Comparison of ENCODE assay signal across 8 cellular contexts in genomic region chr3:125915792-125916375, GRCh38. TPM values are rescaled to one million over a fixed set of nuclear protein-coding genes. Genes with fewer than 3 reads are reported as not detected.
DNase-seq lines count a peak whose midpoint lies in the region; ATAC-seq, FAIRE-seq and TF ChIP-seq lines count a peak whose summit lies in the region.
"Not testable (repeated sequence)": the region's sequence is repeated elsewhere in the genome, so short reads cannot be mapped to it uniquely, and the experiment has no call there.

No MANE protein-coding gene starts in this region.

- TF ChIP-seq POLR2A in HepG2 (IDR thresholded peaks at IDR 0.05; ENCODE audit: insufficient read depth in 1 of 2, low read depth in 2 of 2, low read length in 2 of 2): not testable (repeated sequence)

- H3K4me3 ChIP-seq in HepG2 (replicated peaks in 1 of 3; ENCODE audit: insufficient read depth in 1 of 3, low read depth in 2 of 3, low read length in 3 of 3): peak overlapping the region; percentile 51 to 69 (median 69); a peak in 4 of 6 replicates

- not testable (repeated sequence) for BruUV-seq in HepG2 (replicated peaks; lab: Mats Ljungman, UMichigan)

- peaks cover 12% of the 10 kb centered on the region for H3K4me1 Mint-ChIP-seq in dendritic cell treated with granulocyte-macrophage colony-stimulating factor and Interleukin-4, amounts not matched to agents 40 ng/mL and 50 ng/mL, for 4 days (ENCODE audit: low read depth)

- H4K20me1 ChIP-seq in HepG2 (ENCODE audit: insufficient read depth, low read length): not testable (repeated sequence)

- H3K27ac ChIP-seq in HepG2 (ENCODE audit: extremely low read length, insufficient read depth, low read length): peak overlapping the region; percentile 52

- CTCF ChIA-PET in HepG2 (lab: Yijun Ruan, JAX; ENCODE audit: low intra/inter-chr PET ratio, low total read pairs): not testable (repeated sequence)

- POLR2A ChIA-PET in HepG2 (lab: Yijun Ruan, JAX): interaction anchor here (1.1 kb wide), 1 partner anchor 53 kb away, joined by 3 read pairs; no protein-coding TSS in a partner anchor

- peak; percentile 57 for FAIRE-seq in HepG2 (lab: Jason Lieb, UNC)

- H3K36me3 ChIP-seq in HepG2 (replicated peaks in 1 of 2; ENCODE audit: control insufficient read depth in 1 of 2, insufficient read depth in 2 of 2, low read length in 2 of 2): not testable (repeated sequence)

- not testable (repeated sequence) for H3K9me3 Mint-ChIP-seq in dendritic cell treated with granulocyte-macrophage colony-stimulating factor and Interleukin-4, amounts not matched to agents 40 ng/mL and 50 ng/mL, for 4 days

- not testable (repeated sequence) for H3K36me3 Mint-ChIP-seq in dendritic cell treated with granulocyte-macrophage colony-stimulating factor and Interleukin-4, amounts not matched to agents 40 ng/mL and 50 ng/mL, for 4 days (ENCODE audit: low read depth)

- not testable (repeated sequence) for H3K4me1 ChIP-seq in HepG2 (ENCODE audit: insufficient read depth, low read length)

- not testable (repeated sequence) for H3K79me2 ChIP-seq in HepG2 (ENCODE audit: insufficient read depth, low read length)

- H3K27ac Mint-ChIP-seq in dendritic cell treated with granulocyte-macrophage colony-stimulating factor and Interleukin-4, amounts not matched to agents 40 ng/mL and 50 ng/mL, for 4 days: peak overlapping the region; percentile 91

- H3K4me3 Mint-ChIP-seq in dendritic cell treated with granulocyte-macrophage colony-stimulating factor and Interleukin-4, amounts not matched to agents 40 ng/mL and 50 ng/mL, for 4 days: peak overlapping the region; percentile 84

- not testable (repeated sequence) for H2AFZ ChIP-seq in HepG2 (ENCODE audit: low read length)

- not testable (repeated sequence) for TF ChIP-seq EP300 in HepG2 (IDR thresholded peaks at IDR 0.05; ENCODE audit: low read depth in 2 of 2, low read length in 2 of 2); HepG2 (CRISPR knock-in tag; IDR thresholded peaks at IDR 0.05; ENCODE audit: borderline replicate concordance)

- peak overlapping the region; percentile 56; the same call in 1 of the 2 replicates for H3K9ac ChIP-seq in HepG2 (ENCODE audit: insufficient read depth, low read depth, low read length)

- in situ Hi-C loops in HepG2 (cut with HindIII; ENCODE audit: extremely low pct_ligation_motif_present, low pct_unique_long_range_greater_than_20kb): not testable (repeated sequence)

- peak overlapping the region; percentile 70; the same call in 1 of the 2 replicates for H3K4me2 ChIP-seq in HepG2 (ENCODE audit: low read depth, low read length)

- under 1% methylated on average over 27 of the region's 40 CpGs for WGBS in HepG2 (ENCODE audit: low lambda C conversion rate)

- intact Hi-C loops in dendritic cell treated with granulocyte-macrophage colony-stimulating factor and Interleukin-4, amounts not matched to agents 40 ng/mL and 50 ng/mL, for 4 days (cut with micrococcal nuclease); HepG2 (cut with micrococcal nuclease; ENCODE audit: unreplicated experiment): not testable (repeated sequence)

- not testable (repeated sequence) for TF ChIP-seq RAD21 in HepG2 (CRISPR knock-in tag; IDR thresholded peaks at IDR 0.05)

- H3K9me3 ChIP-seq in HepG2 (ENCODE audit: low read length): not testable (repeated sequence)

- ATAC-seq in GM19438 (IDR thresholded peaks at IDR 0.05; ENCODE audit: low read depth, unreplicated experiment): peak; percentile 84
- peak; percentile 90 for ATAC-seq in HG03565 (IDR thresholded peaks at IDR 0.05; ENCODE audit: unreplicated experiment)
- ATAC-seq in HepG2: peak; percentile 79

- H3K27me3 Mint-ChIP-seq in dendritic cell treated with granulocyte-macrophage colony-stimulating factor and Interleukin-4, amounts not matched to agents 40 ng/mL and 50 ng/mL, for 4 days: not testable (repeated sequence)

- H3K27me3 ChIP-seq in HepG2 (ENCODE audit: control insufficient read depth in 1 of 2, insufficient read depth in 2 of 2, low read length in 2 of 2): not testable (repeated sequence)

- DNase-seq in C1 segment of cervical spinal cord (lab: John Stamatoyannopoulos, UW) (peak; percentile 86 to 100 (median 96)), NCI-H748 treated with DMSO at 0.1 percent for 48 hours (lab: John Stamatoyannopoulos, UW) (peak; percentile 89), HepG2 (ENCODE audit: low spot score) (peak; percentile 95)
- peak; percentile 99 to 100 for DNase-seq in activated CD4-positive, alpha-beta T cell treated with anti-CD3 and anti-CD28 coated beads, Interleukin-2, amount 50 U/mL, for 4 hours
- DNase-seq in stimulated activated CD4-positive, alpha-beta T cell treated with anti-CD3 and anti-CD28 coated beads, Interleukin-2, amount 100 ng/mL, for 48 hours: peak; percentile 96 to 98

- TF ChIP-seq CTCF in HepG2 (CRISPR knock-in tag; IDR thresholded peaks at IDR 0.05): not testable (repeated sequence)

TF ChIP-seq in HepG2, 621 proteins besides CTCF, POLR2A, EP300 and RAD21 (continues in another document):
- TF ChIP-seq SP2 (CRISPR knock-in tag; IDR thresholded peaks at IDR 0.05) (peak; percentile 71), PAXIP1 (CRISPR knock-in tag; conservative IDR thresholded peaks at IDR 0.05) (peak; percentile 16; the same call in 1 of the 2 replicates), SP4 (CRISPR knock-in tag; IDR thresholded peaks at IDR 0.05) (peak; percentile 77), HNRNPK (IDR thresholded peaks at IDR 0.05; ENCODE audit: low read depth, low read length, poor library complexity, severe bottlenecking) (peak; percentile 58), RFXAP (CRISPR knock-in tag; IDR thresholded peaks at IDR 0.05; ENCODE audit: borderline replicate concordance) (peak; percentile 97), HNRNPLL (IDR thresholded peaks at IDR 0.05; ENCODE audit: low read depth, low read length, poor library complexity, severe bottlenecking) (peak; percentile 26), RFXANK (CRISPR knock-in tag; IDR thresholded peaks at IDR 0.05) (peak; percentile 98), RFX5 (IDR thresholded peaks at IDR 0.05; ENCODE audit: low read depth, low read length) (peak; percentile 95), NFYC (CRISPR knock-in tag; IDR thresholded peaks at IDR 0.05) (peak; percentile 48; the same call in 1 of the 2 replicates), ZNF501 (CRISPR knock-in tag; IDR thresholded peaks at IDR 0.05) (0 out of 2 replicates have a peak, but pooled peaks have one; percentile 2)

RNA-seq across cellular contexts. Expression of gene ROPN1B, which starts 53.1 kb away (rescaled TPM):
- not detected in 2 replicates for total RNA-seq in HepG2 (2016; rRNA removed; fragmentation: Illumina TruSeq; extraction: Trizol)
- total RNA-seq in HepG2 (2016; cell fraction: cytosol; rRNA removed; fragmentation: Illumina TruSeq; extraction: Trizol; ENCODE audit: low read depth): not detected in 2 replicates
- total RNA-seq in HepG2 (2016; cell fraction: insoluble cytoplasmic fraction; rRNA removed; fragmentation: Illumina TruSeq; extraction: Trizol): not detected in 2 replicates
- not detected in 2 replicates for total RNA-seq in HepG2 (2016; cell fraction: membrane; rRNA removed; fragmentation: Illumina TruSeq; extraction: Trizol)
- not detected in 2 replicates for total RNA-seq in HepG2 (2016; cell fraction: nucleus; rRNA removed; fragmentation: Illumina TruSeq; extraction: Trizol)
- polyA plus RNA-seq in HepG2 (2011; rRNA removed): not detected in 2 replicates
- polyA plus RNA-seq in HepG2 (2011; cell fraction: cytosol; rRNA removed): not detected in 2 replicates
- polyA plus RNA-seq in HepG2 (2011; cell fraction: nucleus; rRNA removed): not detected in 2 replicates
- polyA plus RNA-seq in HepG2 (2012): 0.12 TPM in 1 of 2 replicates, not detected in the other
- not detected in 2 replicates for polyA plus RNA-seq in HepG2 (2016; cell fraction: cytosol; fragmentation: Illumina TruSeq; extraction: Trizol; ENCODE audit: low read depth)
- not detected in 2 replicates for polyA plus RNA-seq in HepG2 (2016; cell fraction: insoluble cytoplasmic fraction; fragmentation: Illumina TruSeq; extraction: Trizol; ENCODE audit: low read depth)
- not detected in 2 replicates for polyA plus RNA-seq in HepG2 (2016; cell fraction: membrane; fragmentation: Illumina TruSeq; extraction: Trizol; ENCODE audit: low read depth)
- not detected in 2 replicates for polyA plus RNA-seq in HepG2 (2016; cell fraction: nucleus; fragmentation: Illumina TruSeq; extraction: Trizol; ENCODE audit: insufficient read depth, low read depth)
- 0.26 TPM in 1 of 2 replicates, not detected in the other for polyA minus RNA-seq in HepG2 (2011; rRNA and poly(A)+ RNA removed; ENCODE audit: low replicate concordance)
- not detected in 2 replicates for polyA minus RNA-seq in HepG2 (2011; cell fraction: cytosol; rRNA and poly(A)+ RNA removed)
- not detected in 2 replicates for polyA minus RNA-seq in HepG2 (2011; cell fraction: nucleus; rRNA and poly(A)+ RNA removed)

Comparison
In these comparisons a context has a peak if more than half of its experiments do, and no peak if none do; other contexts are left out.
1. Peak in every context shown above with its lines: DNase-seq, ATAC-seq, H3K4me3 ChIP-seq and H3K27ac ChIP-seq.